ENCODE assay signal across 8 cellular contexts in genomic region chr15:75455424-75455981, GRCh38. TPM values are rescaled to one million over a fixed set of nuclear protein-coding genes. Genes with fewer than 3 reads are reported as not detected.
A peak's percentile ranks its signal among the peaks of the same experiment; 100 is the strongest.
DNase-seq lines count a peak whose midpoint lies in the region; ATAC-seq and TF ChIP-seq lines count a peak whose summit lies in the region.

No MANE protein-coding gene starts in this region.

- H3K27me3 ChIP-seq in HUES64 (ENCODE audit: insufficient read depth, low read length): no peaks in the 10 kb centered on the region
- H3K27me3 ChIP-seq in Panc1 (ENCODE audit: control insufficient read depth, insufficient read depth, low read length): no peaks in the 10 kb centered on the region
- no peaks in the 10 kb centered on the region for H3K27me3 ChIP-seq in mucosa of rectum (ENCODE audit: control insufficient read depth in 2 of 2, insufficient read depth in 2 of 2, low read length in 2 of 2)

- CTCF ChIA-PET in Panc1 (lab: Charles Lee): interaction anchor here (0.9 kb wide), 1 partner anchor 88 kb away, joined by 3 read pairs; no protein-coding TSS in a partner anchor

- peak overlapping the region; percentile 75 for H3K9ac ChIP-seq in HUES64 (ENCODE audit: low read depth, low read length)
- H3K9ac ChIP-seq in mucosa of rectum (ENCODE audit: low read depth in 1 of 2, low read length in 2 of 2): peak overlapping the region; percentile 78 to 86

- POLR2A ChIA-PET in Panc1 (lab: Charles Lee): interaction anchor here (0.6 to 0.9 kb wide), 6 partner anchors 49 to 193 kb away, joined by 3 to 9 read pairs (median 6); partner anchors contain the start of gene MAN2C1

- H3K4me1 ChIP-seq in HUES64 (ENCODE audit: insufficient read depth, low read length) (0 out of 2 replicates have a peak, but pooled peaks cover 5% of the 10 kb centered on the region), Panc1 (ENCODE audit: control insufficient read depth, insufficient read depth, low read length) (peaks cover 9% of the 10 kb centered on the region), mucosa of rectum (ENCODE audit: control insufficient read depth in 2 of 2, insufficient read depth in 2 of 2, low read length in 2 of 2) (peaks cover 19 to 25% of the 10 kb centered on the region in 2 donors)

- peak; percentile 43 for DNase-seq in COLO829 (ENCODE audit: low spot score)
- peak; percentile 36 for DNase-seq in Panc1 (ENCODE audit: low read depth, low spot score)
- DNase-seq in activated T-cell treated with anti-CD3 and anti-CD28 coated beads, Interleukin-2, amount 50 U/mL, for 48 hours: peak; percentile 92
- DNase-seq in erythroblast (lab: John Stamatoyannopoulos, UW): peak; percentile 86 to 91
- DNase-seq in stimulated activated CD8-positive, alpha-beta memory T cell treated with anti-CD3 and anti-CD28 coated beads, Interleukin-4, amount 100 ng/mL, for 24 hours (ENCODE audit: low read depth): peak; percentile 84

- under 1% methylated on average over 47 of the region's 48 CpGs for WGBS in HUES64

- BruUV-seq in Panc1 (replicated peaks; lab: Mats Ljungman, UMichigan): no TSS peak

- TF ChIP-seq CTCF in Panc1 (IDR thresholded peaks at IDR 0.05): no peak

- in situ Hi-C loops in Panc1 (cut with HindIII; ENCODE audit: low pct_unique_long_range_greater_than_20kb, low sequenced_read_pairs): no loop called here

- no peaks in the 10 kb centered on the region for H3K36me3 ChIP-seq in HUES64 (ENCODE audit: insufficient read depth, low read length)
- peaks cover 3% of the 10 kb centered on the region; the same call in 1 of the 2 replicates for H3K36me3 ChIP-seq in Panc1 (ENCODE audit: control insufficient read depth, insufficient read depth, low read length)
- H3K36me3 ChIP-seq in mucosa of rectum (ENCODE audit: control insufficient read depth in 2 of 2, insufficient read depth in 2 of 2, low read length in 2 of 2): no peaks in the 10 kb centered on the region

- intact Hi-C loops in Panc1 (cut with micrococcal nuclease; ENCODE audit: unreplicated experiment): loop anchor here (5.0 kb wide), 1 partner anchor 182 kb away; no protein-coding TSS in a partner anchor

- H3K27ac ChIP-seq in HUES64 (ENCODE audit: low read depth, low read length): peak overlapping the region; percentile 94
- peak overlapping the region; percentile 91 for H3K27ac ChIP-seq in Panc1 (ENCODE audit: low read length)
- peak overlapping the region; percentile 91 to 95 for H3K27ac ChIP-seq in mucosa of rectum (ENCODE audit: low read depth in 2 of 2, low read length in 2 of 2)

- H3K9me3 ChIP-seq in HUES64 (ENCODE audit: insufficient read depth, low read depth, low read length) (no peaks in the 10 kb centered on the region), Panc1 (ENCODE audit: control insufficient read depth, insufficient read depth, low read depth, low read length) (no peaks in the 10 kb centered on the region), mucosa of rectum (ENCODE audit: control insufficient read depth in 2 of 2, low read length in 2 of 2) (no peaks in the 10 kb centered on the region)

- H3K4me3 ChIP-seq in HUES64 (ENCODE audit: low read length): peak overlapping the region; percentile 82
- peak overlapping the region; percentile 95 to 98 for H3K4me3 ChIP-seq in Panc1 (ENCODE audit: low read depth in 2 of 2, low read length in 2 of 2)
- H3K4me3 ChIP-seq in mucosa of rectum (ENCODE audit: low read length in 2 of 2): peak overlapping the region; percentile 85 to 96

- peak; percentile 24 for TF ChIP-seq POLR2A in erythroblast (IDR thresholded peaks at IDR 0.05; ENCODE audit: low read length)

- ATAC-seq in Panc1 (peak; percentile 29; the same call in 1 of the 2 replicates), GM19395 (IDR thresholded peaks at IDR 0.05; ENCODE audit: unreplicated experiment) (no peak)

RNA-seq across cellular contexts. Expression of gene SIN3A, which starts 4.0 kb away (rescaled TPM):
- polyA plus RNA-seq in HUES64 (2013, experiment 1 of 2): 52.1 TPM
- polyA plus RNA-seq in HUES64 (2013, experiment 2 of 2): 58.8 TPM
- 107 TPM for total RNA-seq in Panc1 (2021; ENCODE audit: unreplicated experiment)
- 48.8 TPM for polyA plus RNA-seq in Panc1 (2012; ENCODE audit: insufficient read length)

Comparison
In these comparisons a context has a peak if more than half of its experiments do, and no peak if none do; other contexts are left out.
1. DNase-seq: peak in every context shown above with its lines; median percentile 92 in activated T-cell treated with anti-CD3 and anti-CD28 coated beads, Interleukin-2, amount 50 U/mL, for 48 hours; 88 in erythroblast; 84 in stimulated activated CD8-positive, alpha-beta memory T cell treated with anti-CD3 and anti-CD28 coated beads, Interleukin-4, amount 100 ng/mL, for 24 hours; 43 in COLO829; 36 in Panc1.